1 cellular context compared by ENCODE assay signal in the genomic region with DNA sequence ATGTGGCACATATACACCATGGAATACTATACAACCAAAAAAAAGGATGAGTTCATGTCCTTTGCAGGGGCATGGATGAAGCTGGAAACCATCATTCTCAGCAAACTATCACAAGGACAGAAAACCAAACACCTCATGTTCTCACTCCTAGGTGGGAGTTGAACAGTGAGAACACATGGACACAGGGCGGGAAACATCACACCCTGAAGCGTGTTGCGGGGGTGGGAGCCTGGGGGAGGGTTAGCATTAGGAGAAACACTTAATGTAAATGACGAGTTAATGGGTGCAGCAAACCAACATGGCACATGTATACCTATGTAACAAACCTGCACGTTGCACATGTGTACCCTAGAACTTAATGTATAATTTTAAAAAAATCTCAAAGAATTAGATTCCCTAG.
A peak's percentile ranks its signal among the peaks of the same experiment; 100 is the strongest.
"Not testable (repeated sequence)": the region's sequence is repeated elsewhere in the genome, so short reads cannot be mapped to it uniquely, and the experiment has no call there.

No MANE protein-coding gene starts in this region.

- peak overlapping the region; percentile 10 for H3K27ac Mint-ChIP-seq in activated naive CD4-positive, alpha-beta T cell treated with anti-CD3 and anti-CD28 coated beads, Interleukin-2, amount 50 U/mL, for 24 hours

- not testable (repeated sequence) for H3K4me3 Mint-ChIP-seq in activated naive CD4-positive, alpha-beta T cell treated with anti-CD3 and anti-CD28 coated beads, Interleukin-2, amount 50 U/mL, for 24 hours

- not testable (repeated sequence) for H3K4me1 Mint-ChIP-seq in activated naive CD4-positive, alpha-beta T cell treated with anti-CD3 and anti-CD28 coated beads, Interleukin-2, amount 50 U/mL, for 24 hours

- H3K36me3 Mint-ChIP-seq in activated naive CD4-positive, alpha-beta T cell treated with anti-CD3 and anti-CD28 coated beads, Interleukin-2, amount 50 U/mL, for 24 hours = not testable (repeated sequence)

- H3K27me3 Mint-ChIP-seq in activated naive CD4-positive, alpha-beta T cell treated with anti-CD3 and anti-CD28 coated beads, Interleukin-2, amount 50 U/mL, for 24 hours = not testable (repeated sequence)

- H3K9me3 Mint-ChIP-seq in activated naive CD4-positive, alpha-beta T cell treated with anti-CD3 and anti-CD28 coated beads, Interleukin-2, amount 50 U/mL, for 24 hours = not testable (repeated sequence)
